19 cellular contexts compared by ENCODE assay signal in genomic region chr18:74982946-74983635, GRCh38.
DNase-seq lines count a peak whose midpoint lies in the region; ATAC-seq, FAIRE-seq and TF ChIP-seq lines count a peak whose summit lies in the region.
"Had no signal": no experiment of that assay in that cellular context is flagged by ENCODE, and none has a peak within 500 bp of the region (broad histone marks: within the 10 kb centered on the region; RNA-seq: fewer than 3 reads in every experiment).

No MANE protein-coding gene starts in this region.

- H3K79me1 ChIP-seq in H1 (ENCODE audit: low read depth, low read length): no peaks in the 10 kb centered on the region

- H2BK5ac ChIP-seq in H1 (ENCODE audit: low read depth, low read length): no peak overlapping the region

- H3K9me3 Mint-ChIP-seq in activated CD4-positive, alpha-beta T cell treated with anti-CD3 and anti-CD28 coated beads for 36 hours (ENCODE audit: low read depth): no peaks in the 10 kb centered on the region
- H3K9me3 Mint-ChIP-seq: activated B cell treated with CpG ODN at 0.5 μM for 24 hours had no signal

- H3K4me1 ChIP-seq in H1 (replicated peaks in 1 of 4; ENCODE audit: control insufficient read depth in 3 of 4, insufficient read depth in 4 of 4, low read length in 3 of 4) (no peaks in the 10 kb centered on the region), PC-3 (ENCODE audit: insufficient read depth, low read length) (no peaks in the 10 kb centered on the region)

- H3K4me3 ChIP-seq in H1 (ENCODE audit: extremely low read depth in 1 of 4, insufficient read depth in 2 of 4, low read depth in 3 of 4, low read length in 4 of 4): no peak overlapping the region
- H3K4me3 ChIP-seq in PC-3 (ENCODE audit: low read length): no peak overlapping the region
- H3K4me3 ChIP-seq: skin epidermis had no signal

- H2BK120ac ChIP-seq in H1 (replicated peaks; ENCODE audit: low read depth, low read length): no peak overlapping the region

- no peak overlapping the region for H3K4me3 Mint-ChIP-seq in activated CD4-positive, alpha-beta T cell treated with anti-CD3 and anti-CD28 coated beads for 36 hours
- H3K4me3 Mint-ChIP-seq: activated B cell treated with CpG ODN at 0.5 μM for 24 hours had no signal

- H3K27ac ChIP-seq in H1 (ENCODE audit: low read depth, low read length): no peak overlapping the region
- H3K27ac ChIP-seq in PC-3 (ENCODE audit: low read length): no peak overlapping the region

- no peak for TF ChIP-seq CTCF in H1 (IDR thresholded peaks at IDR 0.05; ENCODE audit: control extremely low read depth in 1 of 3, insufficient read depth in 1 of 3, low read depth in 1 of 3, low read length in 3 of 3)
- no peak for TF ChIP-seq CTCF in PC-3 (conservative IDR thresholded peaks at IDR 0.05; ENCODE audit: low read depth, low read length)

- H4K5ac ChIP-seq in H1 (ENCODE audit: insufficient read length, low read depth, low read length): no peak overlapping the region

- POLR2A ChIA-PET in H1 (lab: Charles Lee; ENCODE audit: partially characterized antibody): no interaction called here
- POLR2A ChIA-PET in PC-3 (lab: Charles Lee; ENCODE audit: unreplicated experiment): interaction anchor here (0.6 kb wide), 1 partner anchor 59 kb away, joined by 7 read pairs; no protein-coding TSS in a partner anchor
- POLR2A ChIA-PET in activated CD4-positive, alpha-beta T cell treated with anti-CD3 and anti-CD28 coated beads for 36 hours (lab: Charles Lee): no interaction called here

- no peak overlapping the region for H3K23ac ChIP-seq in H1 (ENCODE audit: insufficient read length)

- H3K27me3 Mint-ChIP-seq in activated CD4-positive, alpha-beta T cell treated with anti-CD3 and anti-CD28 coated beads for 36 hours: no peaks in the 10 kb centered on the region
- H3K27me3 Mint-ChIP-seq: activated B cell treated with CpG ODN at 0.5 μM for 24 hours had no signal

- H2BK20ac ChIP-seq in H1 (ENCODE audit: low read length): no peak overlapping the region

- WGBS in H1 (ENCODE audit: extremely low coverage in 1 of 2, insufficient coverage in 1 of 2, insufficient read length in 1 of 2, insufficient replicate concordance in 2 of 2, low coverage in 1 of 2, low lambda C conversion rate in 2 of 2, missing lambda C conversion rate in 1 of 2), 2 experiments: 93% methylated on average over 6 of the region's 6 CpGs; no CpG with 5 or more reads in 1 of the 2 experiments

- no peaks in the 10 kb centered on the region for H4K20me1 ChIP-seq in H1 (replicated peaks in 1 of 2; ENCODE audit: control insufficient read depth in 1 of 2, insufficient read depth in 2 of 2, low read length in 2 of 2)
- H4K20me1 ChIP-seq in PC-3 (ENCODE audit: low read length): no peaks in the 10 kb centered on the region

- no peak overlapping the region for H3K4ac ChIP-seq in H1 (replicated peaks; ENCODE audit: insufficient read length, low read depth, low read length)

- no peaks in the 10 kb centered on the region for H3K4me1 Mint-ChIP-seq in activated CD4-positive, alpha-beta T cell treated with anti-CD3 and anti-CD28 coated beads for 36 hours
- H3K4me1 Mint-ChIP-seq: activated B cell treated with CpG ODN at 0.5 μM for 24 hours had no signal

- no peak overlapping the region for H2AFZ ChIP-seq in H1 (ENCODE audit: low read length)
- no peak overlapping the region for H2AFZ ChIP-seq in PC-3 (ENCODE audit: low read length)

- H3F3A ChIP-seq in PC-3 (ENCODE audit: low read length, unreplicated experiment): no peaks in the 10 kb centered on the region

- no peak overlapping the region for H4K8ac ChIP-seq in H1 (ENCODE audit: extremely low read depth, insufficient read depth, low read length)

- no peaks in the 10 kb centered on the region for H3K79me2 ChIP-seq in H1 (ENCODE audit: control insufficient read depth in 1 of 2, insufficient read depth in 2 of 2, low read length in 2 of 2)
- no peaks in the 10 kb centered on the region for H3K79me2 ChIP-seq in PC-3 (ENCODE audit: low read length)

- CTCF ChIA-PET in H1 (lab: Charles Lee; ENCODE audit: partially characterized antibody) (interaction anchor here (1.2 to 1.5 kb wide), 3 partner anchors 8 to 54 kb away, joined by 3 to 4 read pairs (median 3); no protein-coding TSS in a partner anchor), PC-3 (lab: Charles Lee) (no interaction called here)
- CTCF ChIA-PET in activated CD4-positive, alpha-beta T cell treated with anti-CD3 and anti-CD28 coated beads for 36 hours (lab: Charles Lee): interaction anchor here (0.7 kb wide), 1 partner anchor 10 kb away, joined by 3 read pairs; no protein-coding TSS in a partner anchor

- ATAC-seq in GM21447 (IDR thresholded peaks at IDR 0.05; ENCODE audit: unreplicated experiment) (no peak), PC-3 (no peak), GM18870 (IDR thresholded peaks at IDR 0.05; ENCODE audit: unreplicated experiment) (no peak)
- ATAC-seq in activated CD4-positive, alpha-beta T cell treated with anti-CD3 and anti-CD28 coated beads for 36 hours: no peak
- ATAC-seq: stimulated activated naive CD8-positive, alpha-beta T cell treated with anti-CD3 and anti-CD28 coated beads, Interleukin-15, Interleukin-2, amounts not matched to agents 100 U/mL and 50 U/mL, for 24 hours had no signal

- no peaks in the 10 kb centered on the region for H3K27me3 ChIP-seq in H1 (replicated peaks in 1 of 4; ENCODE audit: control insufficient read depth in 3 of 4, extremely low read depth in 1 of 4, insufficient read depth in 3 of 4, low read length in 3 of 4)
- no peaks in the 10 kb centered on the region for H3K27me3 ChIP-seq in PC-3 (ENCODE audit: low read length)

- TF ChIP-seq RAD21 in Ishikawa (IDR thresholded peaks at IDR 0.05; ENCODE audit: low read depth) (no peak), H1 (IDR thresholded peaks at IDR 0.05 in 1 of 2, conservative IDR thresholded peaks at IDR 0.05 in 1 of 2; ENCODE audit: low read depth in 2 of 2, low read length in 2 of 2) (no peak)

- no peak overlapping the region for H3K18ac ChIP-seq in H1 (ENCODE audit: extremely low read depth, low read length)

- no peak overlapping the region for H2BK12ac ChIP-seq in H1 (ENCODE audit: low read depth, low read length)

- H3K14ac ChIP-seq in H1 (ENCODE audit: insufficient read length): no peak overlapping the region

- H4K91ac ChIP-seq in H1 (replicated peaks; ENCODE audit: insufficient read length, low read length): no peak overlapping the region

- H3K9ac ChIP-seq in H1 (replicated peaks in 1 of 4; ENCODE audit: extremely low read depth in 1 of 4, low read depth in 3 of 4, low read length in 3 of 4) (no peak overlapping the region), PC-3 (ENCODE audit: low read length) (no peak overlapping the region)

- no peaks in the 10 kb centered on the region for H3K9me2 ChIP-seq in PC-3 (replicated peaks; ENCODE audit: low read length)

- TF ChIP-seq POLR2A in H1 (IDR thresholded peaks at IDR 0.05; ENCODE audit: control extremely low read depth in 1 of 2, low read depth in 2 of 2, low read length in 2 of 2): no peak

- no peak overlapping the region for H2BK15ac ChIP-seq in H1 (ENCODE audit: low read length)

- no TSS peak for BruUV-seq in PC-3 (replicated peaks; lab: Mats Ljungman, UMichigan)

- H3K56ac ChIP-seq in H1 (replicated peaks; ENCODE audit: insufficient read length, low read depth, low read length): no peak overlapping the region

- DNase-seq in NCI-H69 (lab: John Stamatoyannopoulos, UW) (peak; percentile 100), H1 (ENCODE audit: low read depth in 1 of 2, low spot score in 2 of 2) (no peak), pons (ENCODE audit: low spot score) (peak; percentile 48), PC-3 (no peak)
- no peak for DNase-seq in activated CD4-positive, alpha-beta T cell treated with anti-CD3 and anti-CD28 coated beads for 36 hours
- DNase-seq: activated B cell treated with CpG ODN at 0.5 μM for 24 hours; activated gamma-delta T cell treated with Interleukin-2 at 50 U/mL for 16 hours; cortex of kidney; DMS79; MM.1S; NCI-H446; RPMI8226; stimulated activated naive CD8-positive, alpha-beta T cell treated with anti-CD3 and anti-CD28 coated beads, Interleukin-15, Interleukin-2, amounts not matched to agents 100 U/mL and 50 U/mL, for 24 hours; T-helper 1 cell had no signal

- FAIRE-seq in H1 (lab: Jason Lieb, UNC): no peak
- FAIRE-seq: astrocyte had no signal

- H3K36me3 Mint-ChIP-seq in activated CD4-positive, alpha-beta T cell treated with anti-CD3 and anti-CD28 coated beads for 36 hours (ENCODE audit: low read depth): peaks cover 2% of the 10 kb centered on the region

- no peaks in the 10 kb centered on the region for H3K23me2 ChIP-seq in H1 (ENCODE audit: low read depth, low read length)

- intact Hi-C loops in PC-3 (cut with micrococcal nuclease): no loop called here
- intact Hi-C loops in activated CD4-positive, alpha-beta T cell treated with anti-CD3 and anti-CD28 coated beads for 36 hours (cut with DNase I, micrococcal nuclease): no loop called here

- H3K4me2 ChIP-seq in H1 (ENCODE audit: insufficient read depth in 1 of 2, low read depth in 2 of 2, low read length in 2 of 2): no peak overlapping the region
- H3K4me2 ChIP-seq in PC-3 (ENCODE audit: low read length): no peak overlapping the region

- no peak overlapping the region for H3K27ac Mint-ChIP-seq in activated CD4-positive, alpha-beta T cell treated with anti-CD3 and anti-CD28 coated beads for 36 hours
- H3K27ac Mint-ChIP-seq: activated B cell treated with CpG ODN at 0.5 μM for 24 hours had no signal

- TF ChIP-seq EP300 in Ishikawa (IDR thresholded peaks at IDR 0.05; ENCODE audit: borderline replicate concordance) (no peak), H1 (IDR thresholded peaks at IDR 0.05; ENCODE audit: borderline replicate concordance in 1 of 2, low read depth in 2 of 2, low read length in 2 of 2) (no peak)

- H3K36me3 ChIP-seq in H1 (ENCODE audit: control insufficient read depth in 2 of 4, insufficient read depth in 4 of 4, low read length in 3 of 4) (no peaks in the 10 kb centered on the region), PC-3 (ENCODE audit: low read depth, low read length) (no peaks in the 10 kb centered on the region)

- H3K9me3 ChIP-seq in H1 (ENCODE audit: insufficient read depth in 2 of 2, low read depth in 1 of 2, low read length in 1 of 2) (no peaks in the 10 kb centered on the region), PC-3 (ENCODE audit: low read length) (no peaks in the 10 kb centered on the region)

- H2AK5ac ChIP-seq in H1 (ENCODE audit: low read depth, low read length): no peak overlapping the region

TF ChIP-seq in H1, 55 proteins besides CTCF, POLR2A, EP300 and RAD21 (continues in another document):
- TF ChIP-seq, protein P1, sequence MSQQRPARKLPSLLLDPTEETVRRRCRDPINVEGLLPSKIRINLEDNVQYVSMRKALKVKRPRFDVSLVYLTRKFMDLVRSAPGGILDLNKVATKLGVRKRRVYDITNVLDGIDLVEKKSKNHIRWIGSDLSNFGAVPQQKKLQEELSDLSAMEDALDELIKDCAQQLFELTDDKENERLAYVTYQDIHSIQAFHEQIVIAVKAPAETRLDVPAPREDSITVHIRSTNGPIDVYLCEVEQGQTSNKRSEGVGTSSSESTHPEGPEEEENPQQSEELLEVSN (IDR thresholded peaks at IDR 0.05): no peak
- TF ChIP-seq RBBP5 (IDR thresholded peaks at IDR 0.05; ENCODE audit: borderline replicate concordance, low read depth, low read length) (no peak), NRF1 (IDR thresholded peaks at IDR 0.05; ENCODE audit: low read depth, low read length) (no peak)

Comparison
In these comparisons a context has a peak if more than half of its experiments do, and no peak if none do; other contexts are left out.
1. DNase-seq: peak in NCI-H69 (single experiment) and pons (single experiment); none in H1 (0 of 2), PC-3 (single experiment) and activated CD4-positive, alpha-beta T cell treated with anti-CD3 and anti-CD28 coated beads for 36 hours (single experiment).